In the genomic region with DNA sequence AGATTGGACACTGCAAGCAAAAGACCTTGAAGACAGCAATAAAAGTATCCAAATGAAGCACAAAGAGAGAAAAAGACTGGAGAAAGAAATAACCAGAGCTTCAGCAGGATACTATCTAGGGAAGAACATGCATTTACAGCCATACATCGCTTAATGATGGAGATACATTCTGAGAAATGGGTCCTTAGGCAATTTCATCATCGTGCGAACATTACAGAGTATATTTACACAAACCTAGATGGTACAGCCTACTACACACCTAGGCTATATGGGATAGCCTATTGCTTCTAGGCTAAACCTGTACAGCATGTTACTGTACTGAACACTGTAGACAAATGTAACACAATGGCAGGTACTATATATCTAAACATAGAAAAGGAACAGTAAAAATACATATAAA, we compare ENCODE assay signal across 8 cellular contexts.
"Had no signal": no experiment of that assay in that cellular context is flagged by ENCODE, and none has a peak within 500 bp of the region (broad histone marks: within the 10 kb centered on the region; RNA-seq: fewer than 3 reads in every experiment).

No MANE protein-coding gene starts in this region.

- H3K9me3 ChIP-seq: HAP-1 had no signal

- H3K27ac ChIP-seq: GM23248 had no signal

- FAIRE-seq: H1 had no signal

- DNase-seq: GOT3, H7, H9, HFFc6 had no signal

- H3K9ac ChIP-seq: GM23248 had no signal

- H3K4me2 ChIP-seq: GM23338 had no signal

- H3K4me3 ChIP-seq: GM23248, GM23338, HAP-1 had no signal

- H2AFZ ChIP-seq: GM23248, GM23338 had no signal
